ENCODE assay signal across 1 cellular context in the genomic region with DNA sequence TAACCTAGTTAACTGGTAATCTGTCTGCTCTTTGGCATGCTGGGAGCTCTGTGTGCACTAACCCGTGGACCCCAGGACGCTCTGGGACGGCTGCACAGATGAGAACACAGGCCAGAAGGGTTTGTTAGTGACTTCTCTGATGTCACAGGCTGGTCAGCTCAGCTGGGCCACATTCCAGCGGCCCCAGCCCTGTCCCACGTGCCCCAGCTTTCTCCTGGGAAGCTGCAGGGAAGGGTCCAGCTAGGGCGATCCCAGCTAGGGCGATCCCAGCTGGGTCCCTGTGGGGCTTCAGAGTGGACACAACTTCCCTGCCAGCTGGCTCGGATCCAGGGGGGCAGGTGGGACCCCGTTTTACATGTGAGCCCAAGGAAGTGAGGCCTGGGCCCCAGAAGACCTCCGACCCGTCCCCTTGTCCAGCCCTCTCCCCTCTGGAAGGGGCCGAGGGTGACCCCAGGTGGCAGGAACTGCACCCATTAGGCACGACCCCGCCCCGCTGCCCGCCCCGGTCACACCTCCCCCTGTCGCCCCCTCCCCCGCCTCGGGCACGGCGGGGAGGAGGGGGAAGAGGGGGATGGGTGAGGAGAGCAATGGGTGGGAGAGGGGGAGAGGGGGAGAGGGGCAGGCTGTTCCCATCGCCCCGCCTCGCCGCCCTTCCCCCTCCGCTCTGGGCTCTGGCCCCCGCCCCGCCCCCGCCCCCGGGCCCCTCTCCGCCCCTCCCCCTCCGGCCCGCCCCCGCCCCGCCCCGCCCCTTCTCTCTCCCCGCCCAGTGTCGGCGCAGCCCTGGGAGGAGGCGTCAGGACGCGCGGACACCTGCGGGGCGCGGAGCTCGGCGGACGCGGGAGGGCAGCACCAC.
A peak's percentile ranks its signal among the peaks of the same experiment; 100 is the strongest.
TF ChIP-seq lines count a peak whose summit lies in the region.

No MANE protein-coding gene starts in this region.

TF ChIP-seq in HepG2, 621 proteins besides CTCF, POLR2A, EP300 and RAD21 (continued from another document and continues in another):
- TF ChIP-seq ZFP62 (CRISPR knock-in tag; IDR thresholded peaks at IDR 0.05), result no peak
- TF ChIP-seq ZNF772 (CRISPR knock-in tag; IDR thresholded peaks at IDR 0.05), result peak; percentile 77
- TF ChIP-seq MED13 (CRISPR knock-in tag; IDR thresholded peaks at IDR 0.05), result no peak
- peak; percentile 73 for TF ChIP-seq MED1 (CRISPR knock-in tag; IDR thresholded peaks at IDR 0.05)
- no peak for TF ChIP-seq RELA (CRISPR knock-in tag; IDR thresholded peaks at IDR 0.05)
- TF ChIP-seq, protein P1, sequence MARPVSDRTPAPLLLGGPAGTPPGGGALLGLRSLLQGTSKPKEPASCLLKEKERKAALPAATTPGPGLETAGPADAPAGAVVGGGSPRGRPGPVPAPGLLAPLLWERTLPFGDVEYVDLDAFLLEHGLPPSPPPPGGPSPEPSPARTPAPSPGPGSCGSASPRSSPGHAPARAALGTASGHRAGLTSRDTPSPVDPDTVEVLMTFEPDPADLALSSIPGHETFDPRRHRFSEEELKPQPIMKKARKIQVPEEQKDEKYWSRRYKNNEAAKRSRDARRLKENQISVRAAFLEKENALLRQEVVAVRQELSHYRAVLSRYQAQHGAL (CRISPR knock-in tag; IDR thresholded peaks at IDR 0.05; ENCODE audit: not compliant biosample characterization), result no peak
- TF ChIP-seq NFKBIZ (CRISPR knock-in tag; IDR thresholded peaks at IDR 0.05), result no peak
- no peak for TF ChIP-seq ZNF367 (CRISPR knock-in tag; IDR thresholded peaks at IDR 0.05; ENCODE audit: borderline replicate concordance)
- TF ChIP-seq DPF2 (CRISPR knock-in tag; IDR thresholded peaks at IDR 0.05; ENCODE audit: borderline replicate concordance, low read depth), result no peak
- TF ChIP-seq HOXA7 (CRISPR knock-in tag; IDR thresholded peaks at IDR 0.05), result no peak
- TF ChIP-seq SRSF9 (IDR thresholded peaks at IDR 0.05; ENCODE audit: borderline replicate concordance, insufficient read depth, low read depth, low read length, poor library complexity, severe bottlenecking), result no peak
- TF ChIP-seq FOXA3 (CRISPR knock-in tag; IDR thresholded peaks at IDR 0.05), result peak; percentile 7; the same call in 1 of the 2 replicates
- TF ChIP-seq GPN1 (CRISPR knock-in tag; IDR thresholded peaks at IDR 0.05; ENCODE audit: borderline replicate concordance), result no peak
- TF ChIP-seq, protein P2, sequence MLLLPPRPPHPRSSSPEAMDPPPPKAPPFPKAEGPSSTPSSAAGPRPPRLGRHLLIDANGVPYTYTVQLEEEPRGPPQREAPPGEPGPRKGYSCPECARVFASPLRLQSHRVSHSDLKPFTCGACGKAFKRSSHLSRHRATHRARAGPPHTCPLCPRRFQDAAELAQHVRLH (CRISPR knock-in tag; IDR thresholded peaks at IDR 0.05; ENCODE audit: borderline replicate concordance, low read depth), result peak; percentile 47; the same call in 1 of the 2 replicates
- no peak for TF ChIP-seq ZNF614 (CRISPR knock-in tag; IDR thresholded peaks at IDR 0.05; ENCODE audit: borderline replicate concordance)
- TF ChIP-seq YEATS4 (CRISPR knock-in tag; IDR thresholded peaks at IDR 0.05; ENCODE audit: borderline replicate concordance), result peak; percentile 65
- TF ChIP-seq MTA1 (CRISPR knock-in tag; IDR thresholded peaks at IDR 0.05; ENCODE audit: borderline replicate concordance), result no peak
- TF ChIP-seq, protein P3, sequence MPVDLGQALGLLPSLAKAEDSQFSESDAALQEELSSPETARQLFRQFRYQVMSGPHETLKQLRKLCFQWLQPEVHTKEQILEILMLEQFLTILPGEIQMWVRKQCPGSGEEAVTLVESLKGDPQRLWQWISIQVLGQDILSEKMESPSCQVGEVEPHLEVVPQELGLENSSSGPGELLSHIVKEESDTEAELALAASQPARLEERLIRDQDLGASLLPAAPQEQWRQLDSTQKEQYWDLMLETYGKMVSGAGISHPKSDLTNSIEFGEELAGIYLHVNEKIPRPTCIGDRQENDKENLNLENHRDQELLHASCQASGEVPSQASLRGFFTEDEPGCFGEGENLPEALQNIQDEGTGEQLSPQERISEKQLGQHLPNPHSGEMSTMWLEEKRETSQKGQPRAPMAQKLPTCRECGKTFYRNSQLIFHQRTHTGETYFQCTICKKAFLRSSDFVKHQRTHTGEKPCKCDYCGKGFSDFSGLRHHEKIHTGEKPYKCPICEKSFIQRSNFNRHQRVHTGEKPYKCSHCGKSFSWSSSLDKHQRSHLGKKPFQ (CRISPR knock-in tag; IDR thresholded peaks at IDR 0.05; ENCODE audit: insufficient replicate concordance), result no peak
- no peak for TF ChIP-seq HNRNPK (IDR thresholded peaks at IDR 0.05; ENCODE audit: low read depth, low read length, poor library complexity, severe bottlenecking)
- TF ChIP-seq PCBP1 (IDR thresholded peaks at IDR 0.05; ENCODE audit: borderline replicate concordance, low read depth, low read length), result no peak
- TF ChIP-seq ZNF615 (CRISPR knock-in tag; IDR thresholded peaks at IDR 0.05; ENCODE audit: borderline replicate concordance), result no peak
- TF ChIP-seq, protein P4, sequence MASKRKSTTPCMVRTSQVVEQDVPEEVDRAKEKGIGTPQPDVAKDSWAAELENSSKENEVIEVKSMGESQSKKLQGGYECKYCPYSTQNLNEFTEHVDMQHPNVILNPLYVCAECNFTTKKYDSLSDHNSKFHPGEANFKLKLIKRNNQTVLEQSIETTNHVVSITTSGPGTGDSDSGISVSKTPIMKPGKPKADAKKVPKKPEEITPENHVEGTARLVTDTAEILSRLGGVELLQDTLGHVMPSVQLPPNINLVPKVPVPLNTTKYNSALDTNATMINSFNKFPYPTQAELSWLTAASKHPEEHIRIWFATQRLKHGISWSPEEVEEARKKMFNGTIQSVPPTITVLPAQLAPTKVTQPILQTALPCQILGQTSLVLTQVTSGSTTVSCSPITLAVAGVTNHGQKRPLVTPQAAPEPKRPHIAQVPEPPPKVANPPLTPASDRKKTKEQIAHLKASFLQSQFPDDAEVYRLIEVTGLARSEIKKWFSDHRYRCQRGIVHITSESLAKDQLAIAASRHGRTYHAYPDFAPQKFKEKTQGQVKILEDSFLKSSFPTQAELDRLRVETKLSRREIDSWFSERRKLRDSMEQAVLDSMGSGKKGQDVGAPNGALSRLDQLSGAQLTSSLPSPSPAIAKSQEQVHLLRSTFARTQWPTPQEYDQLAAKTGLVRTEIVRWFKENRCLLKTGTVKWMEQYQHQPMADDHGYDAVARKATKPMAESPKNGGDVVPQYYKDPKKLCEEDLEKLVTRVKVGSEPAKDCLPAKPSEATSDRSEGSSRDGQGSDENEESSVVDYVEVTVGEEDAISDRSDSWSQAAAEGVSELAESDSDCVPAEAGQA (IDR thresholded peaks at IDR 0.05; ENCODE audit: low read depth), result no peak
- TF ChIP-seq, protein P4 (CRISPR knock-in tag; IDR thresholded peaks at IDR 0.05; ENCODE audit: borderline replicate concordance), result no peak
- no peak for TF ChIP-seq SMAD1 (CRISPR knock-in tag; IDR thresholded peaks at IDR 0.05; ENCODE audit: borderline replicate concordance, low read depth)
- no peak for TF ChIP-seq ZNF660 (CRISPR knock-in tag; IDR thresholded peaks at IDR 0.05; ENCODE audit: borderline replicate concordance, low read depth)
- TF ChIP-seq POGZ (CRISPR knock-in tag; IDR thresholded peaks at IDR 0.05), result 0 out of 2 replicates have a peak, but pooled peaks have one; percentile 18
- TF ChIP-seq PHF5A (CRISPR knock-in tag; IDR thresholded peaks at IDR 0.05; ENCODE audit: low read depth, unreplicated experiment), result no peak
- no peak for TF ChIP-seq ZNF879 (CRISPR knock-in tag; IDR thresholded peaks at IDR 0.05)
- TF ChIP-seq YY1 (IDR thresholded peaks at IDR 0.05; ENCODE audit: insufficient read depth, insufficient replicate concordance, low read depth, low read length), result peak; percentile 8
- TF ChIP-seq, protein P5, sequence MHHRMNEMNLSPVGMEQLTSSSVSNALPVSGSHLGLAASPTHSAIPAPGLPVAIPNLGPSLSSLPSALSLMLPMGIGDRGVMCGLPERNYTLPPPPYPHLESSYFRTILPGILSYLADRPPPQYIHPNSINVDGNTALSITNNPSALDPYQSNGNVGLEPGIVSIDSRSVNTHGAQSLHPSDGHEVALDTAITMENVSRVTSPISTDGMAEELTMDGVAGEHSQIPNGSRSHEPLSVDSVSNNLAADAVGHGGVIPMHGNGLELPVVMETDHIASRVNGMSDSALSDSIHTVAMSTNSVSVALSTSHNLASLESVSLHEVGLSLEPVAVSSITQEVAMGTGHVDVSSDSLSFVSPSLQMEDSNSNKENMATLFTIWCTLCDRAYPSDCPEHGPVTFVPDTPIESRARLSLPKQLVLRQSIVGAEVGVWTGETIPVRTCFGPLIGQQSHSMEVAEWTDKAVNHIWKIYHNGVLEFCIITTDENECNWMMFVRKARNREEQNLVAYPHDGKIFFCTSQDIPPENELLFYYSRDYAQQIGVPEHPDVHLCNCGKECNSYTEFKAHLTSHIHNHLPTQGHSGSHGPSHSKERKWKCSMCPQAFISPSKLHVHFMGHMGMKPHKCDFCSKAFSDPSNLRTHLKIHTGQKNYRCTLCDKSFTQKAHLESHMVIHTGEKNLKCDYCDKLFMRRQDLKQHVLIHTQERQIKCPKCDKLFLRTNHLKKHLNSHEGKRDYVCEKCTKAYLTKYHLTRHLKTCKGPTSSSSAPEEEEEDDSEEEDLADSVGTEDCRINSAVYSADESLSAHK (CRISPR knock-in tag; IDR thresholded peaks at IDR 0.05; ENCODE audit: borderline replicate concordance), result no peak
- TF ChIP-seq, protein P6, sequence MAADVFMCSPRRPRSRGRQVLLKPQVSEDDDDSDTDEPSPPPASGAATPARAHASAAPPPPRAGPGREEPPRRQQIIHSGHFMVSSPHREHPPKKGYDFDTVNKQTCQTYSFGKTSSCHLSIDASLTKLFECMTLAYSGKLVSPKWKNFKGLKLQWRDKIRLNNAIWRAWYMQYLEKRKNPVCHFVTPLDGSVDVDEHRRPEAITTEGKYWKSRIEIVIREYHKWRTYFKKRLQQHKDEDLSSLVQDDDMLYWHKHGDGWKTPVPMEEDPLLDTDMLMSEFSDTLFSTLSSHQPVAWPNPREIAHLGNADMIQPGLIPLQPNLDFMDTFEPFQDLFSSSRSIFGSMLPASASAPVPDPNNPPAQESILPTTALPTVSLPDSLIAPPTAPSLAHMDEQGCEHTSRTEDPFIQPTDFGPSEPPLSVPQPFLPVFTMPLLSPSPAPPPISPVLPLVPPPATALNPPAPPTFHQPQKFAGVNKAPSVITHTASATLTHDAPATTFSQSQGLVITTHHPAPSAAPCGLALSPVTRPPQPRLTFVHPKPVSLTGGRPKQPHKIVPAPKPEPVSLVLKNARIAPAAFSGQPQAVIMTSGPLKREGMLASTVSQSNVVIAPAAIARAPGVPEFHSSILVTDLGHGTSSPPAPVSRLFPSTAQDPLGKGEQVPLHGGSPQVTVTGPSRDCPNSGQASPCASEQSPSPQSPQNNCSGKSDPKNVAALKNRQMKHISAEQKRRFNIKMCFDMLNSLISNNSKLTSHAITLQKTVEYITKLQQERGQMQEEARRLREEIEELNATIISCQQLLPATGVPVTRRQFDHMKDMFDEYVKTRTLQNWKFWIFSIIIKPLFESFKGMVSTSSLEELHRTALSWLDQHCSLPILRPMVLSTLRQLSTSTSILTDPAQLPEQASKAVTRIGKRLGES (CRISPR knock-in tag; IDR thresholded peaks at IDR 0.05; ENCODE audit: borderline replicate concordance), result peak; percentile 86
- TF ChIP-seq MYNN (CRISPR knock-in tag; IDR thresholded peaks at IDR 0.05; ENCODE audit: low read depth), result no peak
- TF ChIP-seq, protein P7, sequence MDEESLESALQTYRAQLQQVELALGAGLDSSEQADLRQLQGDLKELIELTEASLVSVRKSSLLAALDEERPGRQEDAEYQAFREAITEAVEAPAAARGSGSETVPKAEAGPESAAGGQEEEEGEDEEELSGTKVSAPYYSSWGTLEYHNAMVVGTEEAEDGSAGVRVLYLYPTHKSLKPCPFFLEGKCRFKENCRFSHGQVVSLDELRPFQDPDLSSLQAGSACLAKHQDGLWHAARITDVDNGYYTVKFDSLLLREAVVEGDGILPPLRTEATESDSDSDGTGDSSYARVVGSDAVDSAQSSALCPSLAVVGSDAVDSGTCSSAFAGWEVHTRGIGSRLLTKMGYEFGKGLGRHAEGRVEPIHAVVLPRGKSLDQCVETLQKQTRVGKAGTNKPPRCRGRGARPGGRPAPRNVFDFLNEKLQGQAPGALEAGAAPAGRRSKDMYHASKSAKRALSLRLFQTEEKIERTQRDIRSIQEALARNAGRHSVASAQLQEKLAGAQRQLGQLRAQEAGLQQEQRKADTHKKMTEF (CRISPR knock-in tag; IDR thresholded peaks at IDR 0.05), result 0 out of 2 replicates have a peak, but pooled peaks have one; percentile 20
- TF ChIP-seq, protein P8, sequence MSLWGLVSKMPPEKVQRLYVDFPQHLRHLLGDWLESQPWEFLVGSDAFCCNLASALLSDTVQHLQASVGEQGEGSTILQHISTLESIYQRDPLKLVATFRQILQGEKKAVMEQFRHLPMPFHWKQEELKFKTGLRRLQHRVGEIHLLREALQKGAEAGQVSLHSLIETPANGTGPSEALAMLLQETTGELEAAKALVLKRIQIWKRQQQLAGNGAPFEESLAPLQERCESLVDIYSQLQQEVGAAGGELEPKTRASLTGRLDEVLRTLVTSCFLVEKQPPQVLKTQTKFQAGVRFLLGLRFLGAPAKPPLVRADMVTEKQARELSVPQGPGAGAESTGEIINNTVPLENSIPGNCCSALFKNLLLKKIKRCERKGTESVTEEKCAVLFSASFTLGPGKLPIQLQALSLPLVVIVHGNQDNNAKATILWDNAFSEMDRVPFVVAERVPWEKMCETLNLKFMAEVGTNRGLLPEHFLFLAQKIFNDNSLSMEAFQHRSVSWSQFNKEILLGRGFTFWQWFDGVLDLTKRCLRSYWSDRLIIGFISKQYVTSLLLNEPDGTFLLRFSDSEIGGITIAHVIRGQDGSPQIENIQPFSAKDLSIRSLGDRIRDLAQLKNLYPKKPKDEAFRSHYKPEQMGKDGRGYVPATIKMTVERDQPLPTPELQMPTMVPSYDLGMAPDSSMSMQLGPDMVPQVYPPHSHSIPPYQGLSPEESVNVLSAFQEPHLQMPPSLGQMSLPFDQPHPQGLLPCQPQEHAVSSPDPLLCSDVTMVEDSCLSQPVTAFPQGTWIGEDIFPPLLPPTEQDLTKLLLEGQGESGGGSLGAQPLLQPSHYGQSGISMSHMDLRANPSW (CRISPR knock-in tag; IDR thresholded peaks at IDR 0.05; ENCODE audit: borderline replicate concordance), result no peak
- TF ChIP-seq ARHGAP35 (CRISPR knock-in tag; IDR thresholded peaks at IDR 0.05; ENCODE audit: borderline replicate concordance), result no peak
- TF ChIP-seq MAFG (CRISPR knock-in tag; IDR thresholded peaks at IDR 0.05), result no peak
- no peak for TF ChIP-seq REXO4 (CRISPR knock-in tag; IDR thresholded peaks at IDR 0.05; ENCODE audit: borderline replicate concordance)
- peak; percentile 45; the same call in 1 of the 2 replicates for TF ChIP-seq ZNF501 (CRISPR knock-in tag; IDR thresholded peaks at IDR 0.05)
- TF ChIP-seq ZNF782 (CRISPR knock-in tag; IDR thresholded peaks at IDR 0.05; ENCODE audit: borderline replicate concordance), result no peak
